Comparison of ENCODE assay signal across 1 cellular context in genomic region chr3:195899701-195900425, GRCh38.
TF ChIP-seq lines count a peak whose summit lies in the region.

No MANE protein-coding gene starts in this region.

TF ChIP-seq in GM23338, 12 proteins besides CTCF, POLR2A, EP300 and RAD21 (continued from another document):
- no peak for TF ChIP-seq ZNF462 (CRISPR knock-in tag; IDR thresholded peaks at IDR 0.05)
- no peak for TF ChIP-seq NANOG (IDR thresholded peaks at IDR 0.05; ENCODE audit: borderline replicate concordance)
